8 cellular contexts compared by ENCODE assay signal in the genomic region with DNA sequence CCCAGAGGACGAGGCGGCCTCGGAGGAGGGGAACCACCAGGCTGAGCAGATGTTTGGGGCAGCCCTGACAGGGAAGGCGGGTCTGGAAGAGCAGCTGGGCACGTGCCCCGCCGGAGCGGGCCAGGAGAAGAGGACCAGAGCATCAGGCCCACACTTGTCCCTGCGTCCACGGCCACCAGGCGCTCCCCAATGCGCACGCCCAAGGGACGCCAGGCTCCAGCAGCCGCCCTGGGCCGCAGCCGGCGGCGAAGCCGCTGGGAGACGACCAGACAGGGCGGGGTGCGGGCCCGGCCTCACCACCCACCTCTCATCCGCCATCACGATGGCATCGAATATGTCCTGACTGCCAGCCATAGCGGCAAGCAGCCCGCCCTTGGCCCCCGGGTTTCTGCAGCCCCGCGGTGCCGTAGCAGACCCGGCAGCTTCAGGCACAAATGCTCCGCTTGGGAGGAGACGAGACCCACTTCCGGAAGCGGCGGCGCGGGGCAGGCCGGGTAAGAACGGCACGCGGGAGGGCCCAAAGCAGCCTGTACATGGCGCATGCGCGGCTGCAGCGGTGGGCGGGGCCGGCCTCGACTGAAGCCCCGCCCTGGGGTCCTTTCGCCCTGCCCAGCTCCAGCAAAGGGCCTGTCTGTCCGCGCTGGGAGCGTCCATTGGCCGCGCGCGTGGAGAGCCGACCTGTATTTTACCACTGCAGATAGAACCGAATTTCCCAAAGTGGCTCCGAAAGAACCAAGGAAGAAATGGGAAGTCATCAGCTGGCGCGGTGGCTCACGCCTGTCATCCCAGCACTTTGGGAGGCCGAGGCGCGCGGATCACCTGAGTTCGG. TPM values are rescaled to one million over a fixed set of nuclear protein-coding genes. Genes with fewer than 3 reads are reported as not detected.
DNase-seq lines count a peak whose midpoint lies in the region; ATAC-seq and TF ChIP-seq lines count a peak whose summit lies in the region.

TSS of gene LTO1 (minus strand) at position 468 of the 829 bp plus-strand sequence. CDS start at position 354, 114 bp downstream.

- POLR2A ChIA-PET in activated CD4-positive, alpha-beta T cell treated with anti-CD3 and anti-CD28 coated beads for 36 hours (lab: Charles Lee): no interaction called here

- intact Hi-C loops in activated CD4-positive, alpha-beta T cell treated with anti-CD3 and anti-CD28 coated beads for 36 hours (cut with DNase I, micrococcal nuclease): loop anchor here in 1 of 2 experiments (1.0 to 10.0 kb wide), 12 partner anchors 128 to 1640 kb away; partner anchors contain the start of genes C11orf24, CTTN, FADD and IGHMBP2

- H3K4me3 ChIP-seq in AG10803 (ENCODE audit: low read length) (peak within 1 kb of the TSS; percentile 97), kidney epithelial cell (ENCODE audit: low read depth, low read length) (peak within 1 kb of the TSS; percentile 90)

- CTCF ChIA-PET in activated CD4-positive, alpha-beta T cell treated with anti-CD3 and anti-CD28 coated beads for 36 hours (lab: Charles Lee): interaction anchor here (0.6 to 2.1 kb wide), 4 partner anchors 9 to 243 kb away, joined by 3 to 5 read pairs (median 3); no protein-coding TSS in a partner anchor

- H3K4me1 Mint-ChIP-seq in activated CD4-positive, alpha-beta T cell treated with anti-CD3 and anti-CD28 coated beads for 36 hours: peaks cover 26% of the 10 kb centered on the region
- H3K4me1 Mint-ChIP-seq in chondrocyte (ENCODE audit: low read depth): peaks cover 26% of the 10 kb centered on the region

- no peaks in the 10 kb centered on the region for H3K36me3 ChIP-seq in kidney epithelial cell (ENCODE audit: control insufficient read depth, insufficient read depth, low read length)

- peaks cover 2% of the 10 kb centered on the region for H3K27me3 Mint-ChIP-seq in activated CD4-positive, alpha-beta T cell treated with anti-CD3 and anti-CD28 coated beads for 36 hours
- H3K27me3 Mint-ChIP-seq in chondrocyte (ENCODE audit: low read depth): no peaks in the 10 kb centered on the region

- TF ChIP-seq CTCF in AG10803 (conservative IDR thresholded peaks at IDR 0.05; ENCODE audit: low read length) (no peak), chondrocyte (IDR thresholded peaks at IDR 0.05) (no peak), kidney epithelial cell (IDR thresholded peaks at IDR 0.05; ENCODE audit: insufficient read depth, low read length, poor library complexity, severe bottlenecking) (no peak)

- DNase-seq in AG10803 (ENCODE audit: low read depth) (peak; percentile 95), NCI-H524 (lab: John Stamatoyannopoulos, UW) (peak; percentile 80 to 89), chondrocyte (ENCODE audit: low spot score) (no peak), kidney epithelial cell (ENCODE audit: low read depth) (peak; percentile 66)
- peak; percentile 97 for DNase-seq in activated CD4-positive, alpha-beta T cell treated with anti-CD3 and anti-CD28 coated beads for 36 hours
- DNase-seq in stimulated activated CD4-positive, alpha-beta T cell treated with anti-CD3 and anti-CD28 coated beads, Interleukin-15, amount 100 ng/mL, for 24 hours: peak; percentile 95

- H3K36me3 Mint-ChIP-seq in activated CD4-positive, alpha-beta T cell treated with anti-CD3 and anti-CD28 coated beads for 36 hours (ENCODE audit: low read depth): peaks cover 11% of the 10 kb centered on the region
- peaks cover under 1% of the 10 kb centered on the region for H3K36me3 Mint-ChIP-seq in chondrocyte (ENCODE audit: low read depth)

- H3K9me3 Mint-ChIP-seq in activated CD4-positive, alpha-beta T cell treated with anti-CD3 and anti-CD28 coated beads for 36 hours (ENCODE audit: low read depth): no peaks in the 10 kb centered on the region
- H3K9me3 Mint-ChIP-seq in chondrocyte (ENCODE audit: low read depth): no peaks in the 10 kb centered on the region

- H3K27me3 ChIP-seq in kidney epithelial cell (ENCODE audit: control insufficient read depth, insufficient read depth, low read length): no peaks in the 10 kb centered on the region

- peak within 1 kb of the TSS; percentile 89 for H3K4me3 Mint-ChIP-seq in activated CD4-positive, alpha-beta T cell treated with anti-CD3 and anti-CD28 coated beads for 36 hours
- H3K4me3 Mint-ChIP-seq in chondrocyte (ENCODE audit: unreplicated experiment): peak within 1 kb of the TSS; percentile 91

- ATAC-seq in GM19043 (IDR thresholded peaks at IDR 0.05; ENCODE audit: low read depth, unreplicated experiment) (peak; percentile 70), HG03378 (IDR thresholded peaks at IDR 0.05; ENCODE audit: unreplicated experiment) (peak; percentile 64)
- ATAC-seq in activated CD4-positive, alpha-beta T cell treated with anti-CD3 and anti-CD28 coated beads for 36 hours: peak; percentile 92

- peak within 1 kb of the TSS; percentile 86 for H3K27ac Mint-ChIP-seq in activated CD4-positive, alpha-beta T cell treated with anti-CD3 and anti-CD28 coated beads for 36 hours
- H3K27ac Mint-ChIP-seq in chondrocyte (ENCODE audit: unreplicated experiment): peak within 1 kb of the TSS; percentile 96

RNA-seq across cellular contexts. Expression of gene LTO1, which starts in this region (rescaled TPM):
- 10 to 100 TPM; 16.8 to 17.8 TPM for total RNA-seq in activated CD4-positive, alpha-beta T cell treated with anti-CD3 and anti-CD28 coated beads for 36 hours
- 15.5 to 21.9 TPM (median 16.2 TPM) in 3 replicates for total RNA-seq in chondrocyte
- total RNA-seq in kidney epithelial cell: 12.6 and 18.6 TPM in 2 replicates
